8 cellular contexts compared by ENCODE assay signal in the genomic region with DNA sequence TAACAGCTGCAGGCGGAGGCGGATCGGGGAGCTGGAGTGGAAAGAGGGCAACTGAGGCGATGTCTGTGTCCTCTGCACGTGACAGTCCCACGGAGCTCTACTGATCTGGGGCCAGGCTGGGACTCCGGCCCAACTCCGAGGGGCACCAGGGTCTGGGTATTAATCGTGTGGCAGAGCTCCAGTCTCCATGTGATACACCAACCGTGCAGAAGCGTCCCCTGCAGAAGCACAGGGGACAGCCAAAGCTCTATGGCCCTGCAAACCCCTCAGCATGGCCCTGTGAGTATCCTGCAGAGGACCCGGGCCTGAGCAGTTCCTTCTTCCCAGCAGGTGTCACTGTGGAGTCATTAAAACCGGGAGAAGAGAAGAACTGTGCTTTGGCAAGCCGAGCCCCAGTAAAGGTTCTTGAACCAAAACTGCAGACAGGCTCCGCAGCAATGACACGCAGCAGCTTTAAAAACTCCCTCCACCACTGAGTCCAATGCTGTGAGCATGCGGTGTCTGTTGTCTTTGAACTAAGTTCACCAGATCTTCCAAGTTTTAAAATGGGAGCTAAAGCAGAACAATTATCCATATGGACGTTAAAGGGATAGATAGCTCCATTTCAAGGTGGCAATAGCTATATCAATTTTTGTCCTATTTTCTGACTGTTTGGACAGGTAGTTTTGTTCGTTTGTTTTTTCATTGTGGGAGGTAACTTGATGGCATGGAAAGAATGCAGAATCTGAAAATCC.
DNase-seq lines count a peak whose midpoint lies in the region; ATAC-seq and TF ChIP-seq lines count a peak whose summit lies in the region.

No MANE protein-coding gene starts in this region.

- no peaks in the 10 kb centered on the region for H3K4me1 Mint-ChIP-seq in activated CD8-positive, alpha-beta memory T cell treated with anti-CD3 and anti-CD28 coated beads, Interleukin-2, amount 10 ng/mL, durations not matched to agents 7 days and 5 days

- intact Hi-C loops in posterior cingulate gyrus (cut with DNase I), result loop anchor here (2.0 kb wide), 1 partner anchor 32 kb away; no protein-coding TSS in a partner anchor

- CTCF ChIA-PET in activated CD8-positive, alpha-beta memory T cell treated with anti-CD3 and anti-CD28 coated beads, Interleukin-2, amount 10 ng/mL, durations not matched to agents 7 days and 5 days (lab: Charles Lee), result interaction anchor here (1.1 to 2.2 kb wide), 4 partner anchors 9 to 250 kb away, joined by 3 to 7 read pairs (median 4); no protein-coding TSS in a partner anchor

- peak; percentile 79 for DNase-seq in GM03348 (ENCODE audit: low spot score)
- peak; percentile 69 for DNase-seq in NCI-H1694 treated with DMSO at 0.1 percent for 48 hours (lab: John Stamatoyannopoulos, UW)
- DNase-seq in activated CD8-positive, alpha-beta memory T cell treated with anti-CD3 and anti-CD28 coated beads, Interleukin-2, amount 10 ng/mL, durations not matched to agents 7 days and 5 days, result peak; percentile 44
- DNase-seq in glomerular visceral epithelial cell (ENCODE audit: extremely low spot score), result peak; percentile 42
- peak; percentile 30 to 91 (median 64) for DNase-seq in posterior cingulate gyrus

- ATAC-seq in HG02588 (IDR thresholded peaks at IDR 0.05; ENCODE audit: unreplicated experiment) (peak; percentile 77), GM21447 (IDR thresholded peaks at IDR 0.05; ENCODE audit: unreplicated experiment) (no peak)
- ATAC-seq in activated CD8-positive, alpha-beta memory T cell treated with anti-CD3 and anti-CD28 coated beads, Interleukin-2, amount 10 ng/mL, durations not matched to agents 7 days and 5 days, result no peak

- H3K27ac ChIP-seq in 22Rv1, result no peak overlapping the region

- H3K9me3 Mint-ChIP-seq in activated CD8-positive, alpha-beta memory T cell treated with anti-CD3 and anti-CD28 coated beads, Interleukin-2, amount 10 ng/mL, durations not matched to agents 7 days and 5 days (ENCODE audit: low read depth), result no peaks in the 10 kb centered on the region

- no peaks in the 10 kb centered on the region for H3K27me3 Mint-ChIP-seq in activated CD8-positive, alpha-beta memory T cell treated with anti-CD3 and anti-CD28 coated beads, Interleukin-2, amount 10 ng/mL, durations not matched to agents 7 days and 5 days

- H3K4me3 Mint-ChIP-seq in activated CD8-positive, alpha-beta memory T cell treated with anti-CD3 and anti-CD28 coated beads, Interleukin-2, amount 10 ng/mL, durations not matched to agents 7 days and 5 days, result no peak overlapping the region

- no peaks in the 10 kb centered on the region for H3K36me3 Mint-ChIP-seq in activated CD8-positive, alpha-beta memory T cell treated with anti-CD3 and anti-CD28 coated beads, Interleukin-2, amount 10 ng/mL, durations not matched to agents 7 days and 5 days

- no peak overlapping the region for H3K27ac Mint-ChIP-seq in activated CD8-positive, alpha-beta memory T cell treated with anti-CD3 and anti-CD28 coated beads, Interleukin-2, amount 10 ng/mL, durations not matched to agents 7 days and 5 days

- peak; percentile 81 for TF ChIP-seq CTCF in 22Rv1 (IDR thresholded peaks at IDR 0.05)
